In the genomic region with DNA sequence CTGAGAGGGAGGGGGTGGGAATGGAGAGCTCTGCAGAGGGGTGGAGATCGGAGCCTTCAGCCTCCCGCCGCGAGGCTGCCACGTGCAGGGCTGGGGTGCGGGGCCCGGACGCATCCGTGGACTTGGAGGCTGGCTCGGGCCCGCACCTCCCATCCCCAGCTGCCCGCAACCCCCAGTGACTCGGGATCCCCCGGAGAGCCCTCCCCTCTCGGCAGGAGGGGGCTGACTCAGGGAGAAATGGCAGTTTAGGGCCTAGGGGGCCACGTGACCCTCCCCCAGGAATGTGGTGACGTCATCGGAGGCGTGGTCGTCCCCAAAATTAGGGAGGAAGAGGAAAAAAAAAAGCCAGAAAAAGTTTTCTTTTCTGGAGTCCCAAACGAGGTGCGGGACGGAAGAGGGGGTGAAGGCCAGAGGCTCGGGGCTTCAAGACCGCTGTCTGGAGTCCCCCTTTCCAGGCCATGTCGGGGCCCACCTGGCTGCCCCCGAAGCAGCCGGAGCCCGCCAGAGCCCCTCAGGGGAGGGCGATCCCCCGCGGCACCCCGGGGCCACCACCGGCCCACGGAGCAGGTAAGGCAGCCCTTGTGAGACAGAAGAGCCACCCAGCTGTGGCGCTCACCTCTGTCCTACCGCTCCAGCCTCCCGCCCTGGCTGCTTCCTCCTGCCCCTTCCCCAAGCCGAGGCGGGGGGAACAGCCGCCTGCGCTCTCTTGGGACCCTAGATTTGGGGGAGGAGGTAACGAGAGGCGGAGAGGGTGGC, we compare ENCODE assay signal across 8 cellular contexts. TPM values are rescaled to one million over a fixed set of nuclear protein-coding genes. Genes with fewer than 3 reads are reported as not detected.
A peak's percentile ranks its signal among the peaks of the same experiment; 100 is the strongest.
DNase-seq lines count a peak whose midpoint lies in the region; ATAC-seq, FAIRE-seq and TF ChIP-seq lines count a peak whose summit lies in the region.

TRIP6 (plus strand) TSS at position 348 of the 756 bp plus-strand sequence; CDS start at position 459, 111 bp downstream.

- peak; percentile 17 to 54 (median 38) for DNase-seq in CD4-positive, CD25-positive, alpha-beta regulatory T cell
- DNase-seq in RWPE1 (ENCODE audit: low spot score) (peak; percentile 97), amniotic epithelial cell (ENCODE audit: low read depth) (peak; percentile 90), cardiac septum (ENCODE audit: low spot score) (peak; percentile 91), pancreas (peak; percentile 83 to 93 (median 86)), uterus (peak; percentile 95 to 97)

- no peaks in the 10 kb centered on the region for H3K9me3 ChIP-seq in CD4-positive, CD25-positive, alpha-beta regulatory T cell (ENCODE audit: control insufficient read depth in 2 of 2, low read length in 2 of 2)
- H3K9me3 ChIP-seq in HEK293 (ENCODE audit: control insufficient read depth, insufficient read depth, low read depth, low read length) (no peaks in the 10 kb centered on the region), pancreas (no peaks in the 10 kb centered on the region), uterus (no peaks in the 10 kb centered on the region)

- intact Hi-C loops in cardiac septum (cut with DNase I) (loop anchor here (2.0 kb wide), 1 partner anchor 28 kb away; no protein-coding TSS in a partner anchor), pancreas (cut with DNase I) (no loop called here), uterus (cut with DNase I; ENCODE audit: low total_unique reads) (no loop called here)

- FAIRE-seq in pancreas (lab: Jason Lieb, UNC): no peak

- CTCF ChIA-PET in HEK293 (lab: Yijun Ruan, JAX): interaction anchor here (0.6 to 1.0 kb wide), 3 partner anchors 9 to 142 kb away, joined by 3 to 4 read pairs (median 4); partner anchors contain the start of gene SLC12A9
- CTCF ChIA-PET in RWPE1 (lab: Yijun Ruan, JAX): interaction anchor here (0.7 kb wide), 1 partner anchor 10 kb away, joined by 4 read pairs; no protein-coding TSS in a partner anchor

- peaks cover 17% of the 10 kb centered on the region for H3K4me1 ChIP-seq in CD4-positive, CD25-positive, alpha-beta regulatory T cell (ENCODE audit: control insufficient read depth, insufficient read depth, low read length, poor library complexity, severe bottlenecking)
- H3K4me1 ChIP-seq in HEK293 (ENCODE audit: control insufficient read depth, insufficient read depth, low read length) (no peaks in the 10 kb centered on the region; the same call in 1 of the 2 replicates), pancreas (peaks cover 0 to 24% (median 9%) of the 10 kb centered on the region in 3 donors), uterus (peaks cover 0 to 25% of the 10 kb centered on the region in 2 donors)

- H3K36me3 ChIP-seq in CD4-positive, CD25-positive, alpha-beta regulatory T cell (ENCODE audit: control insufficient read depth, insufficient read depth, low read length): peaks cover 20% of the 10 kb centered on the region
- H3K36me3 ChIP-seq in HEK293 (ENCODE audit: control insufficient read depth in 2 of 2, insufficient read depth in 1 of 2, low read length in 2 of 2): peaks cover 14 to 21% of the 10 kb centered on the region in 2 experiments; a peak in 2 of 3 replicates
- H3K36me3 ChIP-seq in pancreas: peaks cover 0 to 15% (median 10%) of the 10 kb centered on the region in 3 donors
- no peaks in the 10 kb centered on the region for H3K36me3 ChIP-seq in uterus

- H3K9me3 Mint-ChIP-seq in CD4-positive, CD25-positive, alpha-beta regulatory T cell: no peaks in the 10 kb centered on the region

- peak; percentile 38 to 47 for TF ChIP-seq POLR2A in uterus (IDR thresholded peaks at IDR 0.05)

- TF ChIP-seq CTCF in HEK293 (tag by site-specific recombination; IDR thresholded peaks at IDR 0.05): no peak
- TF ChIP-seq CTCF in RWPE1 (conservative IDR thresholded peaks at IDR 0.05; ENCODE audit: low read depth): no peak
- TF ChIP-seq CTCF in pancreas (IDR thresholded peaks at IDR 0.05): no peak
- TF ChIP-seq CTCF in uterus (IDR thresholded peaks at IDR 0.05): peak in 1 of 4 experiments; percentile 2

- peak within 1 kb of the TSS in 2 of 3 donors; percentile 87 to 98 for H3K27ac Mint-ChIP-seq in CD4-positive, CD25-positive, alpha-beta regulatory T cell

- ATAC-seq in CD4-positive, CD25-positive, alpha-beta regulatory T cell (ENCODE audit: low read depth in 2 of 2): peak in 1 of 2 donors; percentile 40
- peak; percentile 74 to 82 (median 78) for ATAC-seq in pancreas
- ATAC-seq in HG03457 (IDR thresholded peaks at IDR 0.05; ENCODE audit: unreplicated experiment): no peak

- H3K27me3 Mint-ChIP-seq in CD4-positive, CD25-positive, alpha-beta regulatory T cell: no peaks in the 10 kb centered on the region

- no peaks in the 10 kb centered on the region for H3K27me3 ChIP-seq in CD4-positive, CD25-positive, alpha-beta regulatory T cell (ENCODE audit: control insufficient read depth, insufficient read depth, low read length)
- no peaks in the 10 kb centered on the region for H3K27me3 ChIP-seq in pancreas
- H3K27me3 ChIP-seq in uterus: no peaks in the 10 kb centered on the region

- peak within 1 kb of the TSS; percentile 32 for H3K4me3 ChIP-seq in CD4-positive, CD25-positive, alpha-beta regulatory T cell (ENCODE audit: low read depth, low read length)
- H3K4me3 ChIP-seq in HEK293 (ENCODE audit: low read depth, low read length) (peak within 1 kb of the TSS; percentile 64), pancreas (peak within 1 kb of the TSS; percentile 63 to 100 (median 86)), uterus (peak within 1 kb of the TSS; percentile 65 to 100)

- peaks cover 0 to 16% (median 2%) of the 10 kb centered on the region in 4 donors for H3K4me1 Mint-ChIP-seq in CD4-positive, CD25-positive, alpha-beta regulatory T cell

- peak within 1 kb of the TSS; percentile 65 for H3K27ac ChIP-seq in CD4-positive, CD25-positive, alpha-beta regulatory T cell (ENCODE audit: insufficient read depth, low read length, poor library complexity, severe bottlenecking)
- H3K27ac ChIP-seq in HEK293 (ENCODE audit: extremely low read depth, low read depth, low read length) (peak within 1 kb of the TSS; percentile 86; the same call in 1 of the 2 replicates), RWPE1 (peak within 1 kb of the TSS; percentile 100), pancreas (peak within 1 kb of the TSS; percentile 87 to 93 (median 88)), uterus (peak within 1 kb of the TSS; percentile 96 to 99)

- WGBS in pancreas, 2 donors: 3 to 4% methylated on average over 39 to 44 of the region's 44 CpGs

- H3K4me3 Mint-ChIP-seq in CD4-positive, CD25-positive, alpha-beta regulatory T cell: peak within 1 kb of the TSS; percentile 29 to 84 (median 82)

- POLR2A ChIA-PET in HEK293 (lab: Yijun Ruan, JAX): interaction anchor here (1.0 to 1.4 kb wide), 5 partner anchors 8 to 438 kb away, joined by 4 to 9 read pairs (median 7); partner anchors contain the start of genes POP7, SLC12A9, SRRT and UFSP1
- POLR2A ChIA-PET in RWPE1 (lab: Yijun Ruan, JAX; ENCODE audit: low non-redundant PET): interaction anchor here (0.6 to 1.0 kb wide), 2 partner anchors 22 to 172 kb away, joined by 3 to 8 read pairs; partner anchors contain the start of gene UFSP1

- peaks cover 7% of the 10 kb centered on the region for H3K36me3 Mint-ChIP-seq in CD4-positive, CD25-positive, alpha-beta regulatory T cell

TF ChIP-seq in HEK293, 187 proteins besides CTCF, POLR2A, EP300 and RAD21 (continues in another document):
- peak; percentile 95 for TF ChIP-seq KLF9 (tag by site-specific recombination; IDR thresholded peaks at IDR 0.05; ENCODE audit: low read depth)
- no peak for TF ChIP-seq ZNF138 (tag by site-specific recombination; IDR thresholded peaks at IDR 0.05; ENCODE audit: borderline replicate concordance)
- TF ChIP-seq ZNF174 (tag by site-specific recombination; IDR thresholded peaks at IDR 0.05): no peak
- TF ChIP-seq ZNF645 (tag by site-specific recombination; IDR thresholded peaks at IDR 0.05): no peak
- no peak for TF ChIP-seq ZNF791 (tag by site-specific recombination; IDR thresholded peaks at IDR 0.05)
- TF ChIP-seq ZNF837 (tag by site-specific recombination; IDR thresholded peaks at IDR 0.05): no peak
- TF ChIP-seq ZNF701 (tag by site-specific recombination; IDR thresholded peaks at IDR 0.05): no peak
- no peak for TF ChIP-seq REPIN1 (tag by site-specific recombination; IDR thresholded peaks at IDR 0.05; ENCODE audit: low read depth)
- TF ChIP-seq IKZF3 (tag by site-specific recombination; IDR thresholded peaks at IDR 0.05): peak; percentile 94
- TF ChIP-seq BCL11A (tag by site-specific recombination; IDR thresholded peaks at IDR 0.05; ENCODE audit: low read depth): peak; percentile 61; the same call in 1 of the 2 replicates
- TF ChIP-seq ZNF324 (tag by site-specific recombination; IDR thresholded peaks at IDR 0.05): peak; percentile 94
- TF ChIP-seq ZNF423 (tag by site-specific recombination; IDR thresholded peaks at IDR 0.05): peak; percentile 98
- TF ChIP-seq, protein P1, sequence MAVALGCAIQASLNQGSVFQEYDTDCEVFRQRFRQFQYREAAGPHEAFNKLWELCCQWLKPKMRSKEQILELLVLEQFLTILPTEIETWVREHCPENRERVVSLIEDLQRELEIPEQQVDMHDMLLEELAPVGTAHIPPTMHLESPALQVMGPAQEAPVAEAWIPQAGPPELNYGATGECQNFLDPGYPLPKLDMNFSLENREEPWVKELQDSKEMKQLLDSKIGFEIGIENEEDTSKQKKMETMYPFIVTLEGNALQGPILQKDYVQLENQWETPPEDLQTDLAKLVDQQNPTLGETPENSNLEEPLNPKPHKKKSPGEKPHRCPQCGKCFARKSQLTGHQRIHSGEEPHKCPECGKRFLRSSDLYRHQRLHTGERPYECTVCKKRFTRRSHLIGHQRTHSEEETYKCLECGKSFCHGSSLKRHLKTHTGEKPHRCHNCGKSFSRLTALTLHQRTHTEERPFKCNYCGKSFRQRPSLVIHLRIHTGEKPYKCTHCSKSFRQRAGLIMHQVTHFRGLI (tag by site-specific recombination; IDR thresholded peaks at IDR 0.05): peak; percentile 31; the same call in 1 of the 2 replicates
- no peak for TF ChIP-seq ZNF473 (tag by site-specific recombination; IDR thresholded peaks at IDR 0.05)
- TF ChIP-seq HOXC10 (CRISPR knock-in tag; IDR thresholded peaks at IDR 0.05): no peak

RNA-seq across cellular contexts. Expression of gene TRIP6, which starts in this region (rescaled TPM):
- 8.4 TPM for total RNA-seq in CD4-positive, CD25-positive, alpha-beta regulatory T cell
- 1 to 10 TPM; 2.8 to 5.8 (median 3.5) TPM for polyA plus RNA-seq in CD4-positive, CD25-positive, alpha-beta regulatory T cell
- 24.4 TPM for total RNA-seq in cardiac septum
- total RNA-seq in pancreas: 10 to 100 TPM; 24.1 to 36.6 (median 33.1) TPM
- polyA plus RNA-seq in pancreas: 10 to 100 TPM; 41.7 to 57.6 TPM
- total RNA-seq in uterus: 100 to 1,000 TPM in 1 of 4 donors, 10 to 100 TPM in 3; 26.2 to 105 (median 61.6) TPM

Comparison
In these comparisons a context has a peak if more than half of its experiments do, and no peak if none do; other contexts are left out.
1. RNA of gene TRIP6 (polyA plus RNA-seq): 41.7 to 57.6 TPM in pancreas; 2.8 to 5.8 TPM in CD4-positive, CD25-positive, alpha-beta regulatory T cell; every median in the first group is over 4 times any median in the second.
2. DNase-seq: peak in every context shown above with its lines; median percentile 97 in RWPE1; 96 in uterus; 91 in cardiac septum; 90 in amniotic epithelial cell; 86 in pancreas; 38 in CD4-positive, CD25-positive, alpha-beta regulatory T cell.
3. H3K4me3 ChIP-seq: peak in every context shown above with its lines; median percentile 86 in pancreas; 82 in uterus; 64 in HEK293; 32 in CD4-positive, CD25-positive, alpha-beta regulatory T cell.
4. Peak in every context shown above with its lines, with median percentiles within 50 percentile points of each other: H3K27ac ChIP-seq.